Comparison of ENCODE assay signal across 8 cellular contexts in genomic region chr21:36964832-36965719, GRCh38. TPM values are rescaled to one million over a fixed set of nuclear protein-coding genes. Genes with fewer than 3 reads are reported as not detected.
A peak's percentile ranks its signal among the peaks of the same experiment; 100 is the strongest.
DNase-seq lines count a peak whose midpoint lies in the region; ATAC-seq and TF ChIP-seq lines count a peak whose summit lies in the region.
"Had no signal": no experiment of that assay in that cellular context is flagged by ENCODE, and none has a peak within 500 bp of the region (broad histone marks: within the 10 kb centered on the region; RNA-seq: fewer than 3 reads in every experiment).

No MANE protein-coding gene starts in this region.

- H3K9me3 ChIP-seq in OCI-LY1 (ENCODE audit: low read length): no peaks in the 10 kb centered on the region

- DNase-seq in osteocyte (ENCODE audit: extremely low spot score, unreplicated experiment): no peak

- H3K36me3 ChIP-seq in OCI-LY1 (ENCODE audit: insufficient read depth, low read length): peaks cover 16% of the 10 kb centered on the region

- no peaks in the 10 kb centered on the region for H3K27me3 ChIP-seq in OCI-LY1 (ENCODE audit: insufficient read depth, low read length)

- H3K9me3 Mint-ChIP-seq in dendritic cell treated with granulocyte-macrophage colony-stimulating factor and Interleukin-4, amounts not matched to agents 40 ng/mL and 50 ng/mL, for 4 days: no peaks in the 10 kb centered on the region
- H3K9me3 Mint-ChIP-seq in osteocyte (ENCODE audit: unreplicated experiment): no peaks in the 10 kb centered on the region

- H3K9ac ChIP-seq in OCI-LY1 (ENCODE audit: low read length): peak overlapping the region; percentile 100

- peaks cover 19% of the 10 kb centered on the region for H3K4me1 Mint-ChIP-seq in dendritic cell treated with granulocyte-macrophage colony-stimulating factor and Interleukin-4, amounts not matched to agents 40 ng/mL and 50 ng/mL, for 4 days (ENCODE audit: low read depth)
- H3K4me1 Mint-ChIP-seq in osteocyte (ENCODE audit: unreplicated experiment): peaks cover 12% of the 10 kb centered on the region

- H2AFZ ChIP-seq in OCI-LY1 (ENCODE audit: low read length): no peak overlapping the region

- no peaks in the 10 kb centered on the region for H3K9me2 ChIP-seq in OCI-LY1 (ENCODE audit: low read depth, low read length)

- no peaks in the 10 kb centered on the region for H4K20me1 ChIP-seq in OCI-LY1 (ENCODE audit: insufficient read depth, low read length)

- H3K27me3 Mint-ChIP-seq in dendritic cell treated with granulocyte-macrophage colony-stimulating factor and Interleukin-4, amounts not matched to agents 40 ng/mL and 50 ng/mL, for 4 days: peaks cover 8% of the 10 kb centered on the region
- H3K27me3 Mint-ChIP-seq in osteocyte (ENCODE audit: unreplicated experiment): no peaks in the 10 kb centered on the region

- no peak for TF ChIP-seq CTCF in OCI-LY1 (IDR thresholded peaks at IDR 0.05; ENCODE audit: low read length)
- no peak for TF ChIP-seq CTCF in osteocyte (IDR thresholded peaks at IDR 0.05)

- H3K4me3 Mint-ChIP-seq in dendritic cell treated with granulocyte-macrophage colony-stimulating factor and Interleukin-4, amounts not matched to agents 40 ng/mL and 50 ng/mL, for 4 days: peak overlapping the region; percentile 78
- peak overlapping the region; percentile 73 for H3K4me3 Mint-ChIP-seq in osteocyte (ENCODE audit: unreplicated experiment)

- peaks cover 8% of the 10 kb centered on the region for H3K36me3 Mint-ChIP-seq in dendritic cell treated with granulocyte-macrophage colony-stimulating factor and Interleukin-4, amounts not matched to agents 40 ng/mL and 50 ng/mL, for 4 days (ENCODE audit: low read depth)
- peaks cover 18% of the 10 kb centered on the region for H3K36me3 Mint-ChIP-seq in osteocyte (ENCODE audit: unreplicated experiment)

- peaks cover 27% of the 10 kb centered on the region for H3K4me1 ChIP-seq in OCI-LY1 (ENCODE audit: insufficient read depth, low read length, severe bottlenecking)

- no peaks in the 10 kb centered on the region for H3K79me2 ChIP-seq in OCI-LY1 (ENCODE audit: insufficient read depth, low read length)

- peak overlapping the region; percentile 73 for H3K27ac ChIP-seq in OCI-LY1 (ENCODE audit: low read depth, low read length, poor library complexity, severe bottlenecking)

- no peaks in the 10 kb centered on the region for H3F3A ChIP-seq in OCI-LY1 (ENCODE audit: insufficient read depth, low read length)

- intact Hi-C loops in dendritic cell treated with granulocyte-macrophage colony-stimulating factor and Interleukin-4, amounts not matched to agents 40 ng/mL and 50 ng/mL, for 4 days (cut with micrococcal nuclease): no loop called here

- peak overlapping the region; percentile 89 for H3K4me2 ChIP-seq in OCI-LY1 (ENCODE audit: low read length)

- H3K27ac Mint-ChIP-seq in dendritic cell treated with granulocyte-macrophage colony-stimulating factor and Interleukin-4, amounts not matched to agents 40 ng/mL and 50 ng/mL, for 4 days: peak overlapping the region; percentile 79
- H3K27ac Mint-ChIP-seq in osteocyte (ENCODE audit: unreplicated experiment): peak overlapping the region; percentile 85

- H3K4me3 ChIP-seq in OCI-LY1 (ENCODE audit: low read depth, low read length, poor library complexity, severe bottlenecking): peak overlapping the region; percentile 100

- peak; percentile 39 for ATAC-seq in GM19351 (IDR thresholded peaks at IDR 0.05; ENCODE audit: unreplicated experiment)
- ATAC-seq in HG03045 (IDR thresholded peaks at IDR 0.05; ENCODE audit: unreplicated experiment): no peak
- no peak for ATAC-seq in GM21360 (IDR thresholded peaks at IDR 0.05; ENCODE audit: unreplicated experiment)
- no peak for ATAC-seq in GM19455 (IDR thresholded peaks at IDR 0.05; ENCODE audit: unreplicated experiment)

RNA-seq across cellular contexts. Expression of gene HLCS, which starts 1.4 kb away (rescaled TPM):
- 26.7 and 27.3 TPM in 2 replicates for total RNA-seq in osteocyte

RNA-seq across cellular contexts. Expression of gene RIPPLY3, which starts 41.4 kb away (rescaled TPM):
- 0.21 and 0.27 TPM in 2 replicates for total RNA-seq in osteocyte
- total RNA-seq: RPMI7951 had no signal
